Comparison of ENCODE assay signal across 21 cellular contexts in genomic region chr2:163838890-163839289, GRCh38.
DNase-seq lines count a peak whose midpoint lies in the region; ATAC-seq, FAIRE-seq and TF ChIP-seq lines count a peak whose summit lies in the region.
"Had no signal": no experiment of that assay in that cellular context is flagged by ENCODE, and none has a peak within 500 bp of the region (broad histone marks: within the 10 kb centered on the region; RNA-seq: fewer than 3 reads in every experiment).

No MANE protein-coding gene starts in this region.

- BruUV-seq in Panc1 (replicated peaks; lab: Mats Ljungman, UMichigan) = no TSS peak

- no peaks in the 10 kb centered on the region for H3K36me3 Mint-ChIP-seq in type B pancreatic cell
- H3K36me3 Mint-ChIP-seq: CD4-positive, CD25-positive, alpha-beta regulatory T cell; CD8-positive, alpha-beta memory T cell had no signal

- POLR2A ChIA-PET in Panc1 (lab: Charles Lee) = no interaction called here

- H3K4me3 Mint-ChIP-seq in type B pancreatic cell = no peak overlapping the region
- H3K4me3 Mint-ChIP-seq: B cell; CD4-positive, CD25-positive, alpha-beta regulatory T cell; CD8-positive, alpha-beta memory T cell; H9; HFFc6 had no signal

- no peaks in the 10 kb centered on the region for H3K9me3 ChIP-seq in Panc1 (ENCODE audit: control insufficient read depth, insufficient read depth, low read depth, low read length)
- H3K9me3 ChIP-seq: BLaER1 had no signal

- DNase-seq in GM13977 (ENCODE audit: low spot score) = peak; percentile 4
- DNase-seq in H54 (ENCODE audit: insufficient read length, low spot score) = no peak
- DNase-seq in Panc1 (ENCODE audit: low read depth, low spot score) = no peak
- no peak for DNase-seq in type B pancreatic cell (ENCODE audit: extremely low spot score, unreplicated experiment)
- DNase-seq in stimulated activated CD4-positive, alpha-beta T cell treated with anti-CD3 and anti-CD28 coated beads, Interleukin-4, amount 100 ng/mL, for 4 hours = no peak
- DNase-seq: CD4-positive, CD25-positive, alpha-beta regulatory T cell; CD8-positive, alpha-beta memory T cell; DMS 273 treated with DMSO at 0.1 percent for 48 hours; DMS53; DMS79 treated with DMSO at 0.1 percent for 48 hours; GF-D8; H9; HFFc6 had no signal

- H3K4me1 Mint-ChIP-seq in type B pancreatic cell (ENCODE audit: unreplicated experiment) = peaks cover 4% of the 10 kb centered on the region
- H3K4me1 Mint-ChIP-seq: B cell; CD4-positive, CD25-positive, alpha-beta regulatory T cell; CD8-positive, alpha-beta memory T cell; H9 had no signal

- intact Hi-C loops in Panc1 (cut with micrococcal nuclease; ENCODE audit: unreplicated experiment) = no loop called here

- no peak overlapping the region for H3K27ac Mint-ChIP-seq in type B pancreatic cell
- H3K27ac Mint-ChIP-seq: B cell; CD4-positive, CD25-positive, alpha-beta regulatory T cell; CD8-positive, alpha-beta memory T cell; H9; HFFc6 had no signal

- no peak overlapping the region for H3K4me3 ChIP-seq in Panc1 (ENCODE audit: low read depth in 2 of 2, low read length in 2 of 2)
- H3K4me3 ChIP-seq: BLaER1 had no signal

- CTCF ChIA-PET in Panc1 (lab: Charles Lee) = no interaction called here

- in situ Hi-C loops in GM13977 (cut with MboI; ENCODE audit: low pct_unique_long_range_greater_than_20kb, low sequenced_read_pairs, unreplicated experiment) (no loop called here), Panc1 (cut with HindIII; ENCODE audit: low pct_unique_long_range_greater_than_20kb, low sequenced_read_pairs) (no loop called here)

- H3K9me3 Mint-ChIP-seq in type B pancreatic cell = no peaks in the 10 kb centered on the region
- H3K9me3 Mint-ChIP-seq: H9 had no signal

- FAIRE-seq in H54 (lab: Jason Lieb, UNC) = peak; percentile 6
- FAIRE-seq: D721Med, GM12891, H1 had no signal

- no peaks in the 10 kb centered on the region for H3K27me3 ChIP-seq in Panc1 (ENCODE audit: control insufficient read depth, insufficient read depth, low read length)
- H3K27me3 ChIP-seq: BLaER1 had no signal

- no peak for TF ChIP-seq POLR2A in H54 (IDR thresholded peaks at IDR 0.05; ENCODE audit: low read depth, low read length)

- H3K27ac ChIP-seq in Panc1 (ENCODE audit: low read length) = 0 out of 2 replicates have a peak overlapping the region, but pooled peaks have one; percentile 26
- H3K27ac ChIP-seq: BLaER1, C4-2B had no signal

- no peaks in the 10 kb centered on the region for H3K36me3 ChIP-seq in Panc1 (ENCODE audit: control insufficient read depth, insufficient read depth, low read length)
- H3K36me3 ChIP-seq: BLaER1 had no signal

- no peaks in the 10 kb centered on the region for H3K27me3 Mint-ChIP-seq in type B pancreatic cell
- H3K27me3 Mint-ChIP-seq: B cell; CD4-positive, CD25-positive, alpha-beta regulatory T cell had no signal

- TF ChIP-seq CTCF in GM13977 (IDR thresholded peaks at IDR 0.05; ENCODE audit: extremely low read depth, insufficient read depth, missing control alignments) (no peak), Panc1 (IDR thresholded peaks at IDR 0.05) (no peak), type B pancreatic cell (conservative IDR thresholded peaks at IDR 0.05) (no peak)

- no peaks in the 10 kb centered on the region for H3K4me1 ChIP-seq in Panc1 (ENCODE audit: control insufficient read depth, insufficient read depth, low read length)
- H3K4me1 ChIP-seq: BLaER1 had no signal

- no peak for ATAC-seq in Panc1
- no peak for ATAC-seq in SK-N-SH treated with all-trans-retinoic acid at 6 μM for 48 hours
- ATAC-seq: HCT116 had no signal

TF ChIP-seq in SK-N-SH treated with all-trans-retinoic acid at 6 μM for 48 hours, 23 proteins besides CTCF, POLR2A, EP300 and RAD21:
- TF ChIP-seq CREB5 (CRISPR knock-in tag; IDR thresholded peaks at IDR 0.05; ENCODE audit: low read depth) (no peak), CSDC2 (CRISPR knock-in tag; IDR thresholded peaks at IDR 0.05) (no peak), PPARA (CRISPR knock-in tag; IDR thresholded peaks at IDR 0.05; ENCODE audit: borderline replicate concordance) (no peak), TOX (CRISPR knock-in tag; IDR thresholded peaks at IDR 0.05; ENCODE audit: borderline replicate concordance) (no peak), ZFP30 (CRISPR knock-in tag; IDR thresholded peaks at IDR 0.05) (no peak), OSR1 (CRISPR knock-in tag; IDR thresholded peaks at IDR 0.05) (no peak), ZFP3 (CRISPR knock-in tag; IDR thresholded peaks at IDR 0.05) (no peak), ARNTL (CRISPR knock-in tag; IDR thresholded peaks at IDR 0.05; ENCODE audit: borderline replicate concordance, low read depth) (no peak), ISL1 (CRISPR knock-in tag; IDR thresholded peaks at IDR 0.05) (no peak), ZC3H10 (CRISPR knock-in tag; IDR thresholded peaks at IDR 0.05) (no peak), POU6F1 (CRISPR knock-in tag; IDR thresholded peaks at IDR 0.05; ENCODE audit: borderline replicate concordance, low read depth) (no peak), ZNF70 (CRISPR knock-in tag; IDR thresholded peaks at IDR 0.05) (no peak), SNAI2 (CRISPR knock-in tag; IDR thresholded peaks at IDR 0.05) (no peak), ZNF8 (CRISPR knock-in tag; IDR thresholded peaks at IDR 0.05) (no peak), TSHZ2 (CRISPR knock-in tag; IDR thresholded peaks at IDR 0.05) (no peak), ESRRG (CRISPR knock-in tag; IDR thresholded peaks at IDR 0.05) (no peak), GLIS3 (CRISPR knock-in tag; IDR thresholded peaks at IDR 0.05) (no peak)
